Comparison of ENCODE assay signal across 9 cellular contexts in genomic region chr1:151145158-151146071, GRCh38. TPM values are rescaled to one million over a fixed set of nuclear protein-coding genes. Genes with fewer than 3 reads are reported as not detected.
DNase-seq lines count a peak whose midpoint lies in the region; ATAC-seq, FAIRE-seq and TF ChIP-seq lines count a peak whose summit lies in the region.
"Had no signal": no experiment of that assay in that cellular context is flagged by ENCODE, and none has a peak within 500 bp of the region (broad histone marks: within the 10 kb centered on the region; RNA-seq: fewer than 3 reads in every experiment).

No MANE protein-coding gene starts in this region.

- DNase-seq in BE2C (no peak), Karpas-422 (no peak), brain microvascular endothelial cell (peak; percentile 13), keratinocyte (ENCODE audit: low read depth, low spot score) (no peak), epidermal melanocyte (ENCODE audit: insufficient read length, low spot score) (no peak)

- no peaks in the 10 kb centered on the region for H4K20me1 ChIP-seq in Karpas-422 (ENCODE audit: insufficient read depth, low read depth, low read length)
- no peaks in the 10 kb centered on the region for H4K20me1 ChIP-seq in keratinocyte (ENCODE audit: control insufficient read depth, extremely low read depth, insufficient read depth, low read length)

- H3K27ac Mint-ChIP-seq in stimulated activated memory B cell treated with anti-CD40 and anti-IgM and Interleukin-4, amounts not matched to agents 10 μg/mL and 1 μg/mL and 100 μg/mL, for 72 hours, result no peak overlapping the region

- H3K4me1 Mint-ChIP-seq in stimulated activated memory B cell treated with anti-CD40 and anti-IgM and Interleukin-4, amounts not matched to agents 10 μg/mL and 1 μg/mL and 100 μg/mL, for 72 hours, result peaks cover 18% of the 10 kb centered on the region

- no peak overlapping the region for H3K27ac ChIP-seq in Karpas-422 (ENCODE audit: low read length)
- H3K27ac ChIP-seq in brain microvascular endothelial cell, result no peak overlapping the region
- no peak overlapping the region for H3K27ac ChIP-seq in keratinocyte (ENCODE audit: control insufficient read depth, insufficient read depth, low read length)

- dilution Hi-C loops in keratinocyte (cut with MboI; ENCODE audit: extremely low pct_ligation_motif_present, low sequenced_read_pairs), result no loop called here

- in situ Hi-C loops in brain microvascular endothelial cell (cut with HindIII; ENCODE audit: low pct_ligation_motif_present, low sequenced_read_pairs), result no loop called here

- no peaks in the 10 kb centered on the region for H3K79me2 ChIP-seq in Karpas-422 (ENCODE audit: low read length)
- no peaks in the 10 kb centered on the region for H3K79me2 ChIP-seq in keratinocyte (ENCODE audit: control insufficient read depth, insufficient read depth, low read length)

- no peak for FAIRE-seq in keratinocyte (lab: Jason Lieb, UNC)

- no peak for TF ChIP-seq CTCF in BE2C (IDR thresholded peaks at IDR 0.05; ENCODE audit: low read depth, low read length)
- TF ChIP-seq CTCF in brain microvascular endothelial cell (IDR thresholded peaks at IDR 0.05; ENCODE audit: low read depth, low read length, missing control alignments), result no peak
- no peak for TF ChIP-seq CTCF in keratinocyte (optimal IDR thresholded peaks at IDR 0.05 in 1 of 3, IDR thresholded peaks at IDR 0.05 in 1 of 3, conservative IDR thresholded peaks at IDR 0.05 in 1 of 3; ENCODE audit: extremely low read depth in 1 of 3, insufficient read depth in 2 of 3, low read length in 3 of 3)

- H3K9me3 ChIP-seq in BE2C, result no peaks in the 10 kb centered on the region
- no peaks in the 10 kb centered on the region for H3K9me3 ChIP-seq in Karpas-422 (ENCODE audit: low read length)
- no peaks in the 10 kb centered on the region for H3K9me3 ChIP-seq in keratinocyte (ENCODE audit: control insufficient read depth, low read depth, low read length)

- H3K9ac ChIP-seq in Karpas-422 (ENCODE audit: low read length) (peak overlapping the region; percentile 21; the same call in 1 of the 2 replicates), keratinocyte (ENCODE audit: control insufficient read depth, extremely low read depth, insufficient read depth, low read length) (no peak overlapping the region)

- H3K9me2 ChIP-seq in Karpas-422 (replicated peaks; ENCODE audit: insufficient read depth, low read length), result no peaks in the 10 kb centered on the region

- no peaks in the 10 kb centered on the region for H3K9me1 ChIP-seq in keratinocyte (ENCODE audit: control insufficient read depth, extremely low read depth, insufficient read depth, low read length)

- H3K36me3 ChIP-seq in BE2C (no peaks in the 10 kb centered on the region), Karpas-422 (ENCODE audit: insufficient read depth, low read length) (no peaks in the 10 kb centered on the region), brain microvascular endothelial cell (replicated peaks) (no peaks in the 10 kb centered on the region), keratinocyte (ENCODE audit: control insufficient read depth in 2 of 2, extremely low read depth in 1 of 2, insufficient read depth in 2 of 2, low read length in 2 of 2) (no peaks in the 10 kb centered on the region)

- ATAC-seq in stimulated activated memory B cell treated with anti-CD40 and anti-IgM and Interleukin-4, amounts not matched to agents 10 μg/mL and 1 μg/mL and 100 μg/mL, for 72 hours, result no peak
- ATAC-seq in GM21515 (IDR thresholded peaks at IDR 0.05; ENCODE audit: unreplicated experiment) (no peak), GM18519 (IDR thresholded peaks at IDR 0.05; ENCODE audit: low FRiP score, unreplicated experiment) (no peak)

- H3K36me3 Mint-ChIP-seq in stimulated activated memory B cell treated with anti-CD40 and anti-IgM and Interleukin-4, amounts not matched to agents 10 μg/mL and 1 μg/mL and 100 μg/mL, for 72 hours, result no peaks in the 10 kb centered on the region

- peak overlapping the region; percentile 86 for H3K4me3 Mint-ChIP-seq in stimulated activated memory B cell treated with anti-CD40 and anti-IgM and Interleukin-4, amounts not matched to agents 10 μg/mL and 1 μg/mL and 100 μg/mL, for 72 hours

- peaks cover 5% of the 10 kb centered on the region for H3K4me1 ChIP-seq in BE2C
- H3K4me1 ChIP-seq in Karpas-422 (ENCODE audit: low read length), result peaks cover 36% of the 10 kb centered on the region
- H3K4me1 ChIP-seq in keratinocyte (ENCODE audit: control insufficient read depth, extremely low read depth, insufficient read depth, low read length), result peaks cover 15% of the 10 kb centered on the region

- H2AFZ ChIP-seq in Karpas-422 (ENCODE audit: low read length) (no peak overlapping the region), keratinocyte (ENCODE audit: control insufficient read depth, low read length) (no peak overlapping the region)

- H3K27me3 ChIP-seq in BE2C (no peaks in the 10 kb centered on the region), Karpas-422 (ENCODE audit: low read length) (no peaks in the 10 kb centered on the region), brain microvascular endothelial cell (replicated peaks) (no peaks in the 10 kb centered on the region), keratinocyte (ENCODE audit: control insufficient read depth, extremely low read depth, insufficient read depth, low read length) (peaks cover 15% of the 10 kb centered on the region)

- no peaks in the 10 kb centered on the region for H3K9me3 Mint-ChIP-seq in stimulated activated memory B cell treated with anti-CD40 and anti-IgM and Interleukin-4, amounts not matched to agents 10 μg/mL and 1 μg/mL and 100 μg/mL, for 72 hours

- H3K27me3 Mint-ChIP-seq in stimulated activated memory B cell treated with anti-CD40 and anti-IgM and Interleukin-4, amounts not matched to agents 10 μg/mL and 1 μg/mL and 100 μg/mL, for 72 hours, result peaks cover 11% of the 10 kb centered on the region

- H3K4me2 ChIP-seq in Karpas-422 (ENCODE audit: low read depth, low read length, poor library complexity, severe bottlenecking) (peak overlapping the region; percentile 89), keratinocyte (ENCODE audit: control insufficient read depth, extremely low read depth, insufficient read depth, low read depth, low read length) (peak overlapping the region; percentile 94)

- peak overlapping the region; percentile 74 for H3K4me3 ChIP-seq in BE2C (ENCODE audit: low read depth, low read length)
- peak overlapping the region; percentile 72; the same call in 1 of the 2 replicates for H3K4me3 ChIP-seq in Karpas-422 (ENCODE audit: low read length)
- peak overlapping the region; percentile 72 for H3K4me3 ChIP-seq in brain microvascular endothelial cell (ENCODE audit: low read depth, low read length)
- peak overlapping the region in 1 of 3 experiments; percentile 78 for H3K4me3 ChIP-seq in keratinocyte (ENCODE audit: control insufficient read depth in 2 of 3, extremely low read depth in 1 of 3, insufficient read depth in 2 of 3, low read depth in 1 of 3, low read length in 3 of 3)

RNA-seq across cellular contexts. Expression of gene SEMA6C, which starts 1.0 kb away (rescaled TPM):
- polyA plus RNA-seq in BE2C (2012; ENCODE audit: insufficient read depth, insufficient read length, low read depth), result 15.2 TPM
- total RNA-seq in Karpas-422 (2014; rRNA removed; shearing (Covaris generic); ENCODE audit: low replicate concordance), result 1.4 and 1.6 TPM in 2 replicates
- 0.43 to 1.9 TPM (median 0.93 TPM) in 3 replicates for polyA plus RNA-seq in keratinocyte
- polyA plus RNA-seq in keratinocyte (2011; ENCODE audit: low read depth), result 0.34 TPM
- polyA plus RNA-seq in keratinocyte (2011; cell fraction: cytosol; rRNA removed), result 0.36 and 0.55 TPM in 2 replicates
- 4.0 and 6.0 TPM in 2 replicates for polyA plus RNA-seq in keratinocyte (2011; cell fraction: nucleus; rRNA removed)
- polyA plus RNA-seq in keratinocyte (2012; ENCODE audit: low replicate concordance), result 0.73 and 0.91 TPM in 2 replicates
- polyA minus RNA-seq in keratinocyte, result 1.0 to 3.3 TPM (median 1.5 TPM) in 3 replicates
- polyA minus RNA-seq in keratinocyte (2011; cell fraction: cytosol; rRNA and poly(A)+ RNA removed), result 0.58 TPM
- polyA minus RNA-seq in keratinocyte (2011; cell fraction: nucleus; rRNA and poly(A)+ RNA removed), result 4.6 and 4.7 TPM in 2 replicates

RNA-seq across cellular contexts. Expression of gene TNFAIP8L2, which starts 11.0 kb away (rescaled TPM):
- polyA plus RNA-seq in BE2C (2012; ENCODE audit: insufficient read depth, insufficient read length, low read depth), result not detected
- 29.3 and 30.7 TPM in 2 replicates for total RNA-seq in Karpas-422 (2014; rRNA removed; shearing (Covaris generic); ENCODE audit: low replicate concordance)
- polyA plus RNA-seq in keratinocyte, result not detected in 3 replicates
- not detected for polyA plus RNA-seq in keratinocyte (2011; ENCODE audit: low read depth)
- polyA plus RNA-seq in keratinocyte (2011; cell fraction: cytosol; rRNA removed), result not detected in 2 replicates
- 0.32 TPM in 1 of 2 replicates, not detected in the other for polyA plus RNA-seq in keratinocyte (2011; cell fraction: nucleus; rRNA removed)
- polyA plus RNA-seq in keratinocyte (2012; ENCODE audit: low replicate concordance), result 0.23 TPM in 1 of 2 replicates, not detected in the other
- not detected in 3 replicates for polyA minus RNA-seq in keratinocyte
- not detected for polyA minus RNA-seq in keratinocyte (2011; cell fraction: cytosol; rRNA and poly(A)+ RNA removed)
- not detected in 2 replicates for polyA minus RNA-seq in keratinocyte (2011; cell fraction: nucleus; rRNA and poly(A)+ RNA removed)
- total RNA-seq: glomerular endothelial cell had no signal

RNA-seq across cellular contexts. Expression of gene LYSMD1, which starts 20.3 kb away (rescaled TPM):
- 56.2 TPM for polyA plus RNA-seq in BE2C (2012; ENCODE audit: insufficient read depth, insufficient read length, low read depth)
- 2.1 and 6.6 TPM in 2 replicates for total RNA-seq in Karpas-422 (2014; rRNA removed; shearing (Covaris generic); ENCODE audit: low replicate concordance)
- 3.6 to 5.6 TPM (median 4.4 TPM) in 3 replicates for polyA plus RNA-seq in keratinocyte
- polyA plus RNA-seq in keratinocyte (2011; ENCODE audit: low read depth), result 1.7 TPM
- polyA plus RNA-seq in keratinocyte (2011; cell fraction: cytosol; rRNA removed), result 3.2 and 4.0 TPM in 2 replicates
- 9.5 and 10.2 TPM in 2 replicates for polyA plus RNA-seq in keratinocyte (2011; cell fraction: nucleus; rRNA removed)
- polyA plus RNA-seq in keratinocyte (2012; ENCODE audit: low replicate concordance), result 4.3 TPM in 2 replicates
- polyA minus RNA-seq in keratinocyte, result 0.98 to 5.7 TPM (median 3.6 TPM) in 3 replicates
- polyA minus RNA-seq in keratinocyte (2011; cell fraction: cytosol; rRNA and poly(A)+ RNA removed), result 4.0 TPM
- 5.7 and 5.8 TPM in 2 replicates for polyA minus RNA-seq in keratinocyte (2011; cell fraction: nucleus; rRNA and poly(A)+ RNA removed)

RNA-seq across cellular contexts. Expression of gene SCNM1, which starts 20.5 kb away (rescaled TPM):
- polyA plus RNA-seq in BE2C (2012; ENCODE audit: insufficient read depth, insufficient read length, low read depth), result 160 TPM
- 78.9 and 84.1 TPM in 2 replicates for total RNA-seq in Karpas-422 (2014; rRNA removed; shearing (Covaris generic); ENCODE audit: low replicate concordance)
- polyA plus RNA-seq in keratinocyte, result 11.0 to 34.4 TPM (median 26.2 TPM) in 3 replicates
- 32.6 TPM for polyA plus RNA-seq in keratinocyte (2011; ENCODE audit: low read depth)
- polyA plus RNA-seq in keratinocyte (2011; cell fraction: cytosol; rRNA removed), result 22.8 and 25.1 TPM in 2 replicates
- polyA plus RNA-seq in keratinocyte (2011; cell fraction: nucleus; rRNA removed), result 33.4 and 35.9 TPM in 2 replicates
- polyA plus RNA-seq in keratinocyte (2012; ENCODE audit: low replicate concordance), result 44.4 and 44.9 TPM in 2 replicates
- polyA minus RNA-seq in keratinocyte, result 7.4 to 17.6 TPM (median 10.6 TPM) in 3 replicates
- 10.9 TPM for polyA minus RNA-seq in keratinocyte (2011; cell fraction: cytosol; rRNA and poly(A)+ RNA removed)
- 4.7 and 5.0 TPM in 2 replicates for polyA minus RNA-seq in keratinocyte (2011; cell fraction: nucleus; rRNA and poly(A)+ RNA removed)

RNA-seq across cellular contexts. Expression of gene TMOD4, which starts 30.4 kb away (rescaled TPM):
- polyA plus RNA-seq in BE2C (2012; ENCODE audit: insufficient read depth, insufficient read length, low read depth), result 3.1 TPM
- total RNA-seq in Karpas-422 (2014; rRNA removed; shearing (Covaris generic); ENCODE audit: low replicate concordance), result 0.52 TPM in 1 of 2 replicates, not detected in the other
- polyA plus RNA-seq in keratinocyte, result 0.18 to 0.42 TPM (median 0.34 TPM) in 3 replicates
- polyA plus RNA-seq in keratinocyte (2011; ENCODE audit: low read depth), result not detected
- polyA plus RNA-seq in keratinocyte (2011; cell fraction: cytosol; rRNA removed), result 0.15 and 0.17 TPM in 2 replicates
- not detected in 2 replicates for polyA plus RNA-seq in keratinocyte (2011; cell fraction: nucleus; rRNA removed)
- polyA plus RNA-seq in keratinocyte (2012; ENCODE audit: low replicate concordance), result 0.24 TPM in 1 of 2 replicates, not detected in the other
- polyA minus RNA-seq in keratinocyte, result 0.49 TPM in 1 of 3 replicates, not detected in the others
- not detected for polyA minus RNA-seq in keratinocyte (2011; cell fraction: cytosol; rRNA and poly(A)+ RNA removed)
- not detected in 2 replicates for polyA minus RNA-seq in keratinocyte (2011; cell fraction: nucleus; rRNA and poly(A)+ RNA removed)
- total RNA-seq: glomerular endothelial cell had no signal
